ENCODE assay signal across 20 cellular contexts in genomic region chr10:49170632-49171325, GRCh38. TPM values are rescaled to one million over a fixed set of nuclear protein-coding genes. Genes with fewer than 3 reads are reported as not detected.
"Had no signal": no experiment of that assay in that cellular context is flagged by ENCODE, and none has a peak within 500 bp of the region (broad histone marks: within the 10 kb centered on the region; RNA-seq: fewer than 3 reads in every experiment).

No MANE protein-coding gene starts in this region.

- H3K4me3 Mint-ChIP-seq: activated naive CD8-positive, alpha-beta T cell; activated T-cell treated with anti-CD3 and anti-CD28 coated beads, Interleukin-2, amount 50 U/mL, for 24 hours; neural crest cell had no signal

- H3K27me3 ChIP-seq: body of pancreas, ovary, tibial artery, uterus had no signal

- H3K36me3 Mint-ChIP-seq: activated naive CD8-positive, alpha-beta T cell had no signal

- H3K27ac Mint-ChIP-seq: activated naive CD8-positive, alpha-beta T cell had no signal

- H3K9me3 Mint-ChIP-seq: activated T-cell treated with anti-CD3 and anti-CD28 coated beads, Interleukin-2, amount 50 U/mL, for 24 hours; neural crest cell had no signal

- H3K4me1 ChIP-seq: body of pancreas, tibial artery, uterus had no signal

- ATAC-seq: body of pancreas had no signal

- H3K27ac ChIP-seq: body of pancreas, ovary, tibial artery, uterus, WERI-Rb-1 had no signal

- H3K4me3 ChIP-seq: body of pancreas, ovary, tibial artery, uterus had no signal

- H3K36me3 ChIP-seq: ovary, tibial artery, uterus, WERI-Rb-1 had no signal

- DNase-seq: activated gamma-delta T cell; activated T-cell treated with anti-CD3 and anti-CD28 coated beads, Interleukin-2, amount 50 U/mL, for 24 hours; amygdala; body of pancreas; caudate nucleus; effector CD4-positive, alpha-beta T cell; foreskin melanocyte; ovary; stimulated activated CD4-positive, alpha-beta T cell treated with anti-CD3 and anti-CD28 coated beads, Interleukin-2, amount 100 ng/mL, for 48 hours; stimulated activated naive CD4-positive, alpha-beta T cell; T-helper 9 cell; tibial artery; uterus; WERI-Rb-1 had no signal

- H3K27me3 Mint-ChIP-seq: activated naive CD8-positive, alpha-beta T cell had no signal

- H3K9me3 ChIP-seq: body of pancreas, ovary, tibial artery, uterus had no signal

RNA-seq across cellular contexts. Expression of gene TMEM273, which starts 17.4 kb away (rescaled TPM):
- total RNA-seq: fibroblast of lung had no signal

RNA-seq across cellular contexts. Expression of gene FAM170B, which starts 37.0 kb away (rescaled TPM):
- total RNA-seq: activated CD8-positive, alpha-beta memory T cell treated with anti-CD3 and anti-CD28 coated beads for 36 hours; body of pancreas; fibroblast of lung; lower leg skin; neural crest cell; ovary; subcutaneous adipose tissue; uterus had no signal
- polyA plus RNA-seq: fibroblast of lung, ovary had no signal
